In genomic region chr3:155805802-155806618, GRCh38 we compare ENCODE assay signal across 1 cellular context.
A peak's percentile ranks its signal among the peaks of the same experiment; 100 is the strongest.
TF ChIP-seq lines count a peak whose summit lies in the region.

Gene C3orf33 (minus strand): TSS chr3:155806278. CDS start chr3:155806252, 26 bp downstream.

TF ChIP-seq in K562, 482 proteins besides CTCF, POLR2A, EP300 and RAD21 (continued from another document and continues in another):
- TF ChIP-seq ELK1 (CRISPR knock-in tag; IDR thresholded peaks at IDR 0.05) (no peak), DNMT1 (IDR thresholded peaks at IDR 0.05) (no peak), ZNF740 (CRISPR knock-in tag; IDR thresholded peaks at IDR 0.05) (no peak), ZNF740 (tag; IDR thresholded peaks at IDR 0.05) (no peak), ZNF445 (CRISPR knock-in tag; IDR thresholded peaks at IDR 0.05; ENCODE audit: low read depth) (no peak), ZEB2 (IDR thresholded peaks at IDR 0.05) (no peak), HCFC1 (IDR thresholded peaks at IDR 0.05; ENCODE audit: low read depth, low read length) (peak; percentile 49; the same call in 1 of the 2 replicates), BMI1 (IDR thresholded peaks at IDR 0.05; ENCODE audit: low read length) (no peak; the same call in 1 of the 2 replicates), NFYB (IDR thresholded peaks at IDR 0.05; ENCODE audit: extremely low read depth, insufficient read length) (no peak), PHB (CRISPR knock-in tag; IDR thresholded peaks at IDR 0.05) (no peak), SNIP1 (IDR thresholded peaks at IDR 0.05; ENCODE audit: low read depth) (no peak), ARID3A (IDR thresholded peaks at IDR 0.05; ENCODE audit: borderline replicate concordance, low read depth, low read length) (peak; percentile 66; the same call in 1 of the 2 replicates), CREB3L1 (IDR thresholded peaks at IDR 0.05; ENCODE audit: borderline replicate concordance, low read depth) (peak; percentile 64), RBM25 (IDR thresholded peaks at IDR 0.05; ENCODE audit: low read depth, low read length, severe bottlenecking) (peak; percentile 21), CTBP1 (IDR thresholded peaks at IDR 0.05; ENCODE audit: borderline replicate concordance) (peak; percentile 74), NCOR1 (IDR thresholded peaks at IDR 0.05) (no peak), SAP30 (IDR thresholded peaks at IDR 0.05; ENCODE audit: borderline replicate concordance, insufficient read depth, low read depth, low read length, poor library complexity, severe bottlenecking) (no peak), GMEB1 (CRISPR knock-in tag; IDR thresholded peaks at IDR 0.05) (peak; percentile 14; the same call in 1 of the 2 replicates), GABPA (tag; conservative IDR thresholded peaks at IDR 0.05; ENCODE audit: low read depth) (0 out of 2 replicates have a peak, but pooled peaks have one; percentile 37), THRB (CRISPR knock-in tag; conservative IDR thresholded peaks at IDR 0.05) (no peak), ZNF263 (CRISPR knock-in tag; IDR thresholded peaks at IDR 0.05; ENCODE audit: borderline replicate concordance) (no peak), POLR2G (IDR thresholded peaks at IDR 0.05; ENCODE audit: low read depth, low read length) (peak; percentile 96), MYC (IDR thresholded peaks at IDR 0.05; ENCODE audit: low read depth, low read length) (peak; percentile 78), MYC (CRISPR knock-in tag; IDR thresholded peaks at IDR 0.05; ENCODE audit: borderline replicate concordance, low read depth) (no peak), SMARCA5 (IDR thresholded peaks at IDR 0.05) (no peak), REST (CRISPR knock-in tag; IDR thresholded peaks at IDR 0.05; ENCODE audit: low read depth) (peak; percentile 71; the same call in 1 of the 2 replicates), ZNF408 (CRISPR knock-in tag; IDR thresholded peaks at IDR 0.05; ENCODE audit: low read depth) (no peak), ZBTB33 (CRISPR knock-in tag; IDR thresholded peaks at IDR 0.05) (peak; percentile 84), ARID4B (CRISPR knock-in tag; IDR thresholded peaks at IDR 0.05) (peak; percentile 89; the same call in 1 of the 2 replicates), ZFX (CRISPR knock-in tag; IDR thresholded peaks at IDR 0.05) (peak; percentile 99), CBX2 (IDR thresholded peaks at IDR 0.05; ENCODE audit: insufficient read depth, low read length, poor library complexity, severe bottlenecking) (no peak), FOXP4 (CRISPR knock-in tag; IDR thresholded peaks at IDR 0.05; ENCODE audit: borderline replicate concordance) (0 out of 2 replicates have a peak, but pooled peaks have one; percentile 44)
